15 cellular contexts compared by ENCODE assay signal in the genomic region with DNA sequence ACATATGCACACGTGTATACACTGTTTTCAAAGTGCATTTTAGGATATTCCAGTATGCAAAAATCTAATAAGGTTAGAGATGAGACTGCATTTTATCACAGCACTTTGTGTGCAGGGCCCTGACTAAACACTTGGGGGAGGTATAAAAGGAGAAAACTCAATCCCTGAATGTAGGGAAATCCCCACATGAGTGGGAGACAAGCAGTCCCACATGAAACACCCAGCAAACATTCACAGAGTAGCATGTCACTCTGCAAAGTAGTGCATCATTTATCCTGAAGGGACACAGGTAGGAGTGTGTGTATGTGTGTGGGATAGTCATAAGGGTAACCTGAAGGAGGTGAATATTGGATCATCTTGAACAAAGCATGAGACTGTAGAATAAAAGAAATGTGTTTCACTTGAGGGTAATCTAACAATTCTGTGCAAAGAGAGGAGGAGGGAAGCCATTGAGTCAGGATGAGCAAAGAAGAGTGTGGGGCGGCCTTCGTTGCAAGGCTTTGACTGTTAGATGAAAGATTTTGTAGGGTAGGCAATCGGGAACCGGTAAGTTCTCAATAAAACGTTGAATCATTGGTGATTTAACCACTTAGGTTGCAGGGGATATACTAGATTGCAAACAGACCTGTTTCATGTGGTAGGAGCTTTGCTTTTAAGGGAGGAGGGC. TPM values are rescaled to one million over a fixed set of nuclear protein-coding genes. Genes with fewer than 3 reads are reported as not detected.
DNase-seq lines count a peak whose midpoint lies in the region; ATAC-seq and TF ChIP-seq lines count a peak whose summit lies in the region.
"Had no signal": no experiment of that assay in that cellular context is flagged by ENCODE, and none has a peak within 500 bp of the region (broad histone marks: within the 10 kb centered on the region; RNA-seq: fewer than 3 reads in every experiment).

No MANE protein-coding gene starts in this region.

- DNase-seq in AG09309 (ENCODE audit: low read depth) (no peak), ELR (ENCODE audit: low read depth) (peak; percentile 51), T-helper 17 cell (no peak), fibroblast of villous mesenchyme (ENCODE audit: low read depth) (no peak), psoas muscle (no peak), Karpas-422 (no peak)
- DNase-seq: aorta, NCI-H2227 treated with DMSO at 0.1 percent for 48 hours, occipital lobe had no signal

- H3K27me3 ChIP-seq in psoas muscle (ENCODE audit: insufficient read depth in 3 of 3, low read length in 2 of 3), result no peaks in the 10 kb centered on the region
- no peaks in the 10 kb centered on the region for H3K27me3 ChIP-seq in Karpas-422 (ENCODE audit: low read length)

- no peaks in the 10 kb centered on the region for H3K27me3 Mint-ChIP-seq in T-helper 17 cell

- peak; percentile 26 for TF ChIP-seq CTCF in AG09309 (IDR thresholded peaks at IDR 0.05; ENCODE audit: control insufficient read depth, insufficient read depth, low read depth, low read length, missing control alignments)
- peak; percentile 14 for TF ChIP-seq CTCF in fibroblast of villous mesenchyme (IDR thresholded peaks at IDR 0.05; ENCODE audit: insufficient read depth, low read depth, low read length)
- TF ChIP-seq CTCF in psoas muscle (IDR thresholded peaks at IDR 0.05), result no peak

- H3K4me3 ChIP-seq in AG09309 (ENCODE audit: control insufficient read depth, low read depth, low read length) (no peak overlapping the region), fibroblast of villous mesenchyme (ENCODE audit: low read depth, low read length) (no peak overlapping the region), psoas muscle (no peak overlapping the region), Karpas-422 (ENCODE audit: low read length) (no peak overlapping the region)
- H3K4me3 ChIP-seq: thoracic aorta had no signal

- H3K4me1 ChIP-seq in psoas muscle (peaks cover 7% of the 10 kb centered on the region), Karpas-422 (ENCODE audit: low read length) (peaks cover 18% of the 10 kb centered on the region)

- no peaks in the 10 kb centered on the region for H3K9me2 ChIP-seq in Karpas-422 (replicated peaks; ENCODE audit: insufficient read depth, low read length)

- H3K4me1 Mint-ChIP-seq in T-helper 17 cell, result peaks cover 26% of the 10 kb centered on the region

- H3K27ac ChIP-seq in psoas muscle, result no peak overlapping the region
- no peak overlapping the region for H3K27ac ChIP-seq in Karpas-422 (ENCODE audit: low read length)
- H3K27ac ChIP-seq: thoracic aorta had no signal

- no peak overlapping the region for H3K4me3 Mint-ChIP-seq in T-helper 17 cell

- H3K36me3 Mint-ChIP-seq in T-helper 17 cell (ENCODE audit: low read depth), result no peaks in the 10 kb centered on the region

- H2AFZ ChIP-seq in Karpas-422 (ENCODE audit: low read length), result no peak overlapping the region

- intact Hi-C loops in psoas muscle (cut with DNase I), result loop anchor here in 1 of 2 donors (10.0 kb wide), 1 partner anchor 208 kb away; no protein-coding TSS in a partner anchor

- no peaks in the 10 kb centered on the region for H4K20me1 ChIP-seq in Karpas-422 (ENCODE audit: insufficient read depth, low read depth, low read length)

- H3K9me3 ChIP-seq in T-helper 17 cell (ENCODE audit: control insufficient read depth, low read length, poor library complexity, severe bottlenecking) (no peaks in the 10 kb centered on the region), psoas muscle (no peaks in the 10 kb centered on the region), Karpas-422 (ENCODE audit: low read length) (no peaks in the 10 kb centered on the region)
- H3K9me3 ChIP-seq: Caco-2, thoracic aorta had no signal

- no peak overlapping the region for H3K9ac ChIP-seq in Karpas-422 (ENCODE audit: low read length)

- H3K36me3 ChIP-seq in psoas muscle (ENCODE audit: insufficient read depth in 1 of 2, low read depth in 1 of 2) (no peaks in the 10 kb centered on the region), Karpas-422 (ENCODE audit: insufficient read depth, low read length) (no peaks in the 10 kb centered on the region)
- H3K36me3 ChIP-seq: thoracic aorta had no signal

- WGBS in psoas muscle, 3 donors, result 74 to 80% (median 77%) methylated on average over 6 of the region's 6 CpGs

- H3K27ac Mint-ChIP-seq in T-helper 17 cell, result no peak overlapping the region

- no peak overlapping the region for H3K4me2 ChIP-seq in Karpas-422 (ENCODE audit: low read depth, low read length, poor library complexity, severe bottlenecking)

- ATAC-seq in T-helper 17 cell (peak; percentile 10), GM18498 (IDR thresholded peaks at IDR 0.05; ENCODE audit: unreplicated experiment) (no peak), psoas muscle (no peak), HG02798 (IDR thresholded peaks at IDR 0.05; ENCODE audit: poor library complexity, unreplicated experiment) (no peak)
- ATAC-seq: left lobe of liver, Right ventricle myocardium inferior had no signal

- no peaks in the 10 kb centered on the region for H3K79me2 ChIP-seq in Karpas-422 (ENCODE audit: low read length)

RNA-seq across cellular contexts. Expression of a gene that starts 2.9 kb away (rescaled TPM):
- total RNA-seq in T-helper 17 cell (1 to 10 TPM; 5.6 to 7.1 TPM), fibroblast of villous mesenchyme (8.2 and 11.3 TPM in 2 replicates), psoas muscle (10 to 100 TPM; 24.5 to 26.1 (median 25.3) TPM)
- polyA plus RNA-seq in psoas muscle, result 10 to 100 TPM; 10.1 to 18.8 (median 15.7) TPM
- total RNA-seq in Karpas-422 (2014; rRNA removed; shearing (Covaris generic); ENCODE audit: low replicate concordance), result 5.0 and 14.1 TPM in 2 replicates

RNA-seq across cellular contexts. Expression of a gene that starts 20.9 kb away (rescaled TPM):
- under 1 TPM; 0.37 to 0.39 TPM for total RNA-seq in T-helper 17 cell
- under 0.01 TPM in 2 replicates for total RNA-seq in fibroblast of villous mesenchyme
- total RNA-seq in psoas muscle, result under 1 TPM; 0.44 to 0.63 (median 0.46) TPM
- polyA plus RNA-seq in psoas muscle, result under 1 TPM; 0.04 to 1.00 (median 0.23) TPM
- total RNA-seq in Karpas-422 (2014; rRNA removed; shearing (Covaris generic); ENCODE audit: low replicate concordance), result 1.1 TPM in 1 of 2 replicates, not detected in the other
- total RNA-seq: occipital lobe had no signal

RNA-seq across cellular contexts. Expression of a gene that starts 58.4 kb away (rescaled TPM):
- total RNA-seq in T-helper 17 cell (10 to 100 TPM; 78.0 to 92.2 TPM), fibroblast of villous mesenchyme (47.5 and 61.5 TPM in 2 replicates), psoas muscle (10 to 100 TPM; 39.1 to 82.3 (median 55.1) TPM)
- polyA plus RNA-seq in psoas muscle, result 10 to 100 TPM; 24.3 to 54.9 (median 31.9) TPM
- total RNA-seq in Karpas-422 (2014; rRNA removed; shearing (Covaris generic); ENCODE audit: low replicate concordance), result 28.6 and 51.8 TPM in 2 replicates
